20 cellular contexts compared by ENCODE assay signal in genomic region chr12:93469386-93469785, GRCh38. TPM values are rescaled to one million over a fixed set of nuclear protein-coding genes. Genes with fewer than 3 reads are reported as not detected.
DNase-seq lines count a peak whose midpoint lies in the region; ATAC-seq and TF ChIP-seq lines count a peak whose summit lies in the region.
"Had no signal": no experiment of that assay in that cellular context is flagged by ENCODE, and none has a peak within 500 bp of the region (broad histone marks: within the 10 kb centered on the region; RNA-seq: fewer than 3 reads in every experiment).

No MANE protein-coding gene starts in this region.

- H3K9me3 ChIP-seq in SK-N-SH (no peaks in the 10 kb centered on the region), HUES64 (ENCODE audit: insufficient read depth, low read depth, low read length) (no peaks in the 10 kb centered on the region)
- H3K9me3 ChIP-seq: Peyer's patch had no signal

- H3K36me3 Mint-ChIP-seq in brain = peaks cover 34% of the 10 kb centered on the region
- peaks cover 9% of the 10 kb centered on the region for H3K36me3 Mint-ChIP-seq in progenitor cell of endocrine pancreas (ENCODE audit: insufficient read depth)

- CTCF ChIA-PET in SK-N-SH (lab: Yijun Ruan, JAX) = interaction anchor here (0.7 to 0.9 kb wide), 2 partner anchors 33 to 632 kb away, joined by 3 read pairs; no protein-coding TSS in a partner anchor

- H3K27me3 Mint-ChIP-seq in brain (peaks cover 8% of the 10 kb centered on the region), progenitor cell of endocrine pancreas (no peaks in the 10 kb centered on the region)
- H3K27me3 Mint-ChIP-seq: activated B cell treated with CpG ODN at 0.5 μM for 24 hours; activated CD8-positive, alpha-beta memory T cell treated with anti-CD3 and anti-CD28 coated beads, Interleukin-2, amount 10 ng/mL, durations not matched to agents 7 days and 5 days had no signal

- no peak for TF ChIP-seq EP300 in SK-N-SH (IDR thresholded peaks at IDR 0.05; ENCODE audit: borderline replicate concordance in 1 of 2, low read depth in 1 of 2, low read length in 1 of 2)

- peak overlapping the region in 4 of 5 experiments; percentile 28 to 98 (median 68) for H3K27ac Mint-ChIP-seq in brain
- H3K27ac Mint-ChIP-seq in progenitor cell of endocrine pancreas = no peak overlapping the region
- H3K27ac Mint-ChIP-seq: activated B cell treated with CpG ODN at 0.5 μM for 24 hours; activated CD8-positive, alpha-beta memory T cell treated with anti-CD3 and anti-CD28 coated beads, Interleukin-2, amount 10 ng/mL, durations not matched to agents 7 days and 5 days had no signal

- no peak for DNase-seq in SK-N-SH
- no peak for DNase-seq in progenitor cell of endocrine pancreas (ENCODE audit: low spot score, unreplicated experiment)
- no peak for DNase-seq in activated CD8-positive, alpha-beta memory T cell treated with anti-CD3 and anti-CD28 coated beads, Interleukin-2, amount 50 U/mL, for 4 hours
- no peak for DNase-seq in activated gamma-delta T cell treated with Interleukin-2 at 50 U/mL for 16 hours
- DNase-seq: activated B cell treated with CpG ODN at 0.5 μM for 24 hours; activated CD8-positive, alpha-beta memory T cell treated with anti-CD3 and anti-CD28 coated beads, Interleukin-2, amount 10 ng/mL, durations not matched to agents 7 days and 5 days; amniotic stem cell; head of caudate nucleus; islet precursor cell; NCI-H2029 treated with DMSO at 0.1 percent for 48 hours; NCI-H69; Peyer's patch; small intestine; SW 1271 had no signal

- H3K4me1 Mint-ChIP-seq in brain (peaks cover 45% of the 10 kb centered on the region), progenitor cell of endocrine pancreas (ENCODE audit: low read depth) (peaks cover 25% of the 10 kb centered on the region)

- H3F3A ChIP-seq in SK-N-SH (replicated peaks; ENCODE audit: insufficient read depth) = no peaks in the 10 kb centered on the region

- ATAC-seq in SK-N-SH treated with all-trans-retinoic acid at 6 μM for 48 hours = no peak
- no peak for ATAC-seq in GM19397 (IDR thresholded peaks at IDR 0.05; ENCODE audit: unreplicated experiment)
- ATAC-seq: activated CD8-positive, alpha-beta memory T cell treated with anti-CD3 and anti-CD28 coated beads, Interleukin-2, amount 10 ng/mL, durations not matched to agents 7 days and 5 days had no signal

- H3K4me3 ChIP-seq in SK-N-SH (ENCODE audit: low read depth in 2 of 2, low read length in 1 of 2) (no peak overlapping the region), HUES64 (ENCODE audit: low read length) (peak overlapping the region; percentile 95; the same call in 1 of the 2 replicates)
- H3K4me3 ChIP-seq: Peyer's patch had no signal

- peaks cover 16 to 37% of the 10 kb centered on the region in 2 experiments for H3K36me3 ChIP-seq in SK-N-SH (replicated peaks in 1 of 2; ENCODE audit: control insufficient read depth in 1 of 2, insufficient read depth in 2 of 2, low read length in 1 of 2)
- peaks cover 55% of the 10 kb centered on the region for H3K36me3 ChIP-seq in HUES64 (ENCODE audit: insufficient read depth, low read length)

- no peaks in the 10 kb centered on the region for H3K27me3 ChIP-seq in SK-N-SH (ENCODE audit: insufficient read depth)
- no peaks in the 10 kb centered on the region for H3K27me3 ChIP-seq in HUES64 (ENCODE audit: insufficient read depth, low read length)
- H3K27me3 ChIP-seq: Peyer's patch had no signal

- H3K79me2 ChIP-seq in SK-N-SH (ENCODE audit: insufficient read depth) = peaks cover 67% of the 10 kb centered on the region

- no peak overlapping the region for H2AFZ ChIP-seq in SK-N-SH (ENCODE audit: low read depth)

- H3K9me3 Mint-ChIP-seq in brain = peaks cover 0 to 4% (median 2%) of the 10 kb centered on the region in 5 experiments
- no peaks in the 10 kb centered on the region for H3K9me3 Mint-ChIP-seq in progenitor cell of endocrine pancreas (ENCODE audit: low read depth)
- H3K9me3 Mint-ChIP-seq: activated B cell treated with CpG ODN at 0.5 μM for 24 hours had no signal

- peak overlapping the region; percentile 6; the same call in 1 of the 2 replicates for H3K9ac ChIP-seq in SK-N-SH
- H3K9ac ChIP-seq in HUES64 (ENCODE audit: low read depth, low read length) = no peak overlapping the region

- no peak for TF ChIP-seq RAD21 in SK-N-SH (IDR thresholded peaks at IDR 0.05; ENCODE audit: low read length)

- peak overlapping the region; percentile 85 for H3K4me2 ChIP-seq in SK-N-SH

- peaks cover 5% of the 10 kb centered on the region in 2 experiments; a peak in 2 of 4 replicates for H3K4me1 ChIP-seq in SK-N-SH (ENCODE audit: control insufficient read depth in 1 of 2, insufficient read depth in 2 of 2, low read depth in 1 of 2, low read length in 1 of 2)
- peaks cover 5% of the 10 kb centered on the region; the same call in 1 of the 2 replicates for H3K4me1 ChIP-seq in HUES64 (ENCODE audit: insufficient read depth, low read length)

- H3K4me3 Mint-ChIP-seq in brain = peak overlapping the region; percentile 66 to 99 (median 94)
- peak overlapping the region; percentile 40 for H3K4me3 Mint-ChIP-seq in progenitor cell of endocrine pancreas (ENCODE audit: low read depth)

- H3K9me2 ChIP-seq in SK-N-SH = no peaks in the 10 kb centered on the region

- TF ChIP-seq CTCF in SK-N-SH (IDR thresholded peaks at IDR 0.05) = no peak
- TF ChIP-seq CTCF in brain (conservative IDR thresholded peaks at IDR 0.05) = no peak
- no peak for TF ChIP-seq CTCF in progenitor cell of endocrine pancreas (IDR thresholded peaks at IDR 0.05; ENCODE audit: unreplicated experiment)

- no peak overlapping the region for H3K27ac ChIP-seq in SK-N-SH (ENCODE audit: low read depth in 2 of 2, low read length in 1 of 2)
- no peak overlapping the region for H3K27ac ChIP-seq in HUES64 (ENCODE audit: low read depth, low read length)
- H3K27ac ChIP-seq: 22Rv1, epithelial cell of prostate, Peyer's patch had no signal

- POLR2A ChIA-PET in SK-N-SH (lab: Yijun Ruan, JAX) = no interaction called here

- H4K20me1 ChIP-seq in SK-N-SH (ENCODE audit: insufficient read depth) = peaks cover 5% of the 10 kb centered on the region; the same call in 1 of the 2 replicates

TF ChIP-seq in SK-N-SH, 30 proteins besides CTCF, POLR2A, EP300 and RAD21 (continues in another document):
- TF ChIP-seq POLR2AphosphoS5 (IDR thresholded peaks at IDR 0.05; ENCODE audit: low read depth, low read length) (no peak), NRF1 (IDR thresholded peaks at IDR 0.05; ENCODE audit: low read depth, low read length) (no peak), MXI1 (IDR thresholded peaks at IDR 0.05; ENCODE audit: low read depth, low read length) (no peak), RXRA (IDR thresholded peaks at IDR 0.05; ENCODE audit: borderline replicate concordance, low read depth) (no peak), SMC3 (IDR thresholded peaks at IDR 0.05; ENCODE audit: low read depth, low read length) (no peak), NFIC (IDR thresholded peaks at IDR 0.05; ENCODE audit: borderline replicate concordance) (no peak), CHD2 (IDR thresholded peaks at IDR 0.05; ENCODE audit: low read length, partially characterized antibody) (no peak), ELF1 (IDR thresholded peaks at IDR 0.05) (no peak), RCOR1 (IDR thresholded peaks at IDR 0.05; ENCODE audit: low read length) (no peak)
- TF ChIP-seq, protein P1, sequence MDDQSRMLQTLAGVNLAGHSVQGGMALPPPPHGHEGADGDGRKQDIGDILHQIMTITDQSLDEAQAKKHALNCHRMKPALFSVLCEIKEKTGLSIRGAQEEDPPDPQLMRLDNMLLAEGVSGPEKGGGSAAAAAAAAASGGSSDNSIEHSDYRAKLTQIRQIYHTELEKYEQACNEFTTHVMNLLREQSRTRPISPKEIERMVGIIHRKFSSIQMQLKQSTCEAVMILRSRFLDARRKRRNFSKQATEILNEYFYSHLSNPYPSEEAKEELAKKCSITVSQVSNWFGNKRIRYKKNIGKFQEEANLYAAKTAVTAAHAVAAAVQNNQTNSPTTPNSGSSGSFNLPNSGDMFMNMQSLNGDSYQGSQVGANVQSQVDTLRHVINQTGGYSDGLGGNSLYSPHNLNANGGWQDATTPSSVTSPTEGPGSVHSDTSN (IDR thresholded peaks at IDR 0.05) = no peak

TF ChIP-seq in SK-N-SH treated with all-trans-retinoic acid at 6 μM for 48 hours, 23 proteins besides CTCF, POLR2A, EP300 and RAD21:
- TF ChIP-seq RARB (CRISPR knock-in tag; IDR thresholded peaks at IDR 0.05) = no peak
- TF ChIP-seq ZNF70 (CRISPR knock-in tag; IDR thresholded peaks at IDR 0.05) = no peak
- no peak for TF ChIP-seq ZFP3 (CRISPR knock-in tag; IDR thresholded peaks at IDR 0.05)
- TF ChIP-seq ZNF8 (CRISPR knock-in tag; IDR thresholded peaks at IDR 0.05) = no peak
- no peak for TF ChIP-seq ZFP30 (CRISPR knock-in tag; IDR thresholded peaks at IDR 0.05)
- no peak for TF ChIP-seq PPARA (CRISPR knock-in tag; IDR thresholded peaks at IDR 0.05; ENCODE audit: borderline replicate concordance)
- no peak for TF ChIP-seq CSDC2 (CRISPR knock-in tag; IDR thresholded peaks at IDR 0.05)
- TF ChIP-seq, protein P2, sequence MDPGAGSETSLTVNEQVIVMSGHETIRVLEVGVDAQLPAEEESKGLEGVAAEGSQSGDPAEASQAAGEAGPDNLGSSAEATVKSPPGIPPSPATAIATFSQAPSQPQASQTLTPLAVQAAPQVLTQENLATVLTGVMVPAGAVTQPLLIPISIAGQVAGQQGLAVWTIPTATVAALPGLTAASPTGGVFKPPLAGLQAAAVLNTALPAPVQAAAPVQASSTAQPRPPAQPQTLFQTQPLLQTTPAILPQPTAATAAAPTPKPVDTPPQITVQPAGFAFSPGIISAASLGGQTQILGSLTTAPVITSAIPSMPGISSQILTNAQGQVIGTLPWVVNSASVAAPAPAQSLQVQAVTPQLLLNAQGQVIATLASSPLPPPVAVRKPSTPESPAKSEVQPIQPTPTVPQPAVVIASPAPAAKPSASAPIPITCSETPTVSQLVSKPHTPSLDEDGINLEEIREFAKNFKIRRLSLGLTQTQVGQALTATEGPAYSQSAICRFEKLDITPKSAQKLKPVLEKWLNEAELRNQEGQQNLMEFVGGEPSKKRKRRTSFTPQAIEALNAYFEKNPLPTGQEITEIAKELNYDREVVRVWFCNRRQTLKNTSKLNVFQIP (CRISPR knock-in tag; IDR thresholded peaks at IDR 0.05; ENCODE audit: borderline replicate concordance, low read depth) = no peak
- no peak for TF ChIP-seq ZC3H10 (CRISPR knock-in tag; IDR thresholded peaks at IDR 0.05)

RNA-seq across cellular contexts. Expression of gene MRPL42, which starts 2.1 kb away (rescaled TPM):
- polyA plus RNA-seq in SK-N-SH (2012; rRNA removed) = 39.5 and 54.8 TPM in 2 replicates
- 74.9 and 101 TPM in 2 replicates for polyA plus RNA-seq in SK-N-SH (2012; cell fraction: cytosol; rRNA removed)
- 10.8 and 23.7 TPM in 2 replicates for polyA plus RNA-seq in SK-N-SH (2012; cell fraction: nucleus; rRNA removed)
- polyA plus RNA-seq in HUES64 (2013, experiment 1 of 2) = 116 TPM
- polyA plus RNA-seq in HUES64 (2013, experiment 2 of 2) = 140 TPM
- polyA plus RNA-seq in brain (ENCODE audit: insufficient read depth, low read depth, low replicate concordance) = 33.3 TPM
- total RNA-seq in progenitor cell of endocrine pancreas = 93.9 and 95.5 TPM in 2 replicates

RNA-seq across cellular contexts. Expression of gene UBE2N, which starts 27.6 kb away (rescaled TPM):
- polyA plus RNA-seq in SK-N-SH (2012; rRNA removed) = 102 and 121 TPM in 2 replicates
- 128 and 131 TPM in 2 replicates for polyA plus RNA-seq in SK-N-SH (2012; cell fraction: cytosol; rRNA removed)
- polyA plus RNA-seq in SK-N-SH (2012; cell fraction: nucleus; rRNA removed) = 39.9 and 65.6 TPM in 2 replicates
- 205 TPM for polyA plus RNA-seq in HUES64 (2013, experiment 1 of 2)
- polyA plus RNA-seq in HUES64 (2013, experiment 2 of 2) = 206 TPM
- 98.7 TPM for polyA plus RNA-seq in brain (ENCODE audit: insufficient read depth, low read depth, low replicate concordance)
- 129 TPM in 2 replicates for total RNA-seq in progenitor cell of endocrine pancreas
